Comparison of ENCODE assay signal across 8 cellular contexts in the genomic region with DNA sequence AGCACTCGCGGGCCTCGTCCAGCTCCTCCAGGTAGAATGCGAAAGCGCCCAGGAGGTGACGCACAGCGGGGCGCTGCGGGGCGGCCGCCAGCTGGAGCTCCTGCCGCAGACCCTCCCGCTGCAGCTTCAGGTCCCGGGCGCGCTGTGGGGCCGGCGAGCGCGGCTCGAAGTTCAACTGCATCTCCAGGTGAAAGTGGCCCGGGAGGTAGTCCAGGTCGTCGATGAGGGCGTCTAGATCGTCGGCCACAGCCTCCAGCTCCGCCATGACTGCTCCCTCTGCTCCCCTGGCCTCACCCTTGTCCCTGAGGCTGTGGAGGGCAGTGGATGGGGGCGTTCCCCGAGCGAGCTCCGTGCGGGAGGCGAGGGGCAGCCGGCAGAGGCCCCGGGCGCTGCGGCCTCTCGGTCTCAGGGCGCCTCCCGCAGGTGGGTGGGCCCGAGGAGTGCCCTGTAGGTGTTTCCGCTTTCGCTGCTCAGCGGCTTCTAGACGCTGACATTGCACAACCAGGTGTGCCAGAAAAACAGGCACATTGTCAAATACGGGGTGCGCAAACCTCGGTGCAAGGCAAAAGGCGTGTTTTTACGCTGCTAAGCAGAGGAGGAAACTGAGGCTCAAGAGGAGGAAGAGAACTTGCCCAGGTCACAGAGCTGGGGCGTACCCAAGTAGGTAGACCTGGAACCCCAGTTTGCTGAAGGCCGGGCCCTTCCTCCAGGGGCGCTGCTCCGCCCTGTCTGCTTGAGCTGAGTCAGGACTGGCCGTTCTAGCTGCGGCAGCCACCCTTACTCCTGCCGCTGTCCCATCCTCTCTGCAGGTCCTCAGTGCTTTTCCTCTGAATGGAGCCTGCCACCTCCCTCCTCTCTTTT. TPM values are rescaled to one million over a fixed set of nuclear protein-coding genes. Genes with fewer than 3 reads are reported as not detected.
A peak's percentile ranks its signal among the peaks of the same experiment; 100 is the strongest.
DNase-seq lines count a peak whose midpoint lies in the region; ATAC-seq and TF ChIP-seq lines count a peak whose summit lies in the region.

A gene (minus strand): TSS at position 425 of the 861 bp plus-strand sequence. CDS start 160 bp downstream, at position 265.

- DNase-seq in BJ (ENCODE audit: low read depth) (no peak), caudate nucleus (lab: John Stamatoyannopoulos, UW) (peak in 15 of 61 donors; percentile 11 to 66 (median 38)), lung (ENCODE audit: low spot score) (peak; percentile 72), D341Med (ENCODE audit: low spot score) (no peak)
- DNase-seq in stimulated activated CD8-positive, alpha-beta memory T cell treated with anti-CD3 and anti-CD28 coated beads, Interleukin-2, amount 100 ng/mL, for 48 hours (ENCODE audit: low read depth in 2 of 2) = peak; percentile 56 to 58

- H3K36me3 ChIP-seq in BJ (ENCODE audit: control insufficient read depth, insufficient read depth, low read length) = no peaks in the 10 kb centered on the region
- H3K36me3 ChIP-seq in lung (ENCODE audit: control insufficient read depth in 2 of 2, insufficient read depth in 2 of 2, low read length in 2 of 2) = no peaks in the 10 kb centered on the region

- WGBS in lung, 2 donors = 4 to 5% methylated on average over 56 to 58 of the region's 58 CpGs

- ATAC-seq in GM19452 (IDR thresholded peaks at IDR 0.05; ENCODE audit: unreplicated experiment) (peak; percentile 68), HG03558 (IDR thresholded peaks at IDR 0.05; ENCODE audit: extremely low read depth, unreplicated experiment) (peak; percentile 41), lung (ENCODE audit: insufficient read depth, low FRiP score) (peak; percentile 80)

- H3K27ac ChIP-seq in VCaP = peak within 1 kb of the TSS; percentile 31; the same call in 1 of the 2 replicates
- peak within 1 kb of the TSS; percentile 50 for H3K27ac ChIP-seq in caudate nucleus (ENCODE audit: low read depth, low read length)
- H3K27ac ChIP-seq in lung (ENCODE audit: low read depth in 1 of 2, low read length in 1 of 2) = peak within 1 kb of the TSS in 1 of 2 donors; percentile 62

- peaks cover 0 to 6% of the 10 kb centered on the region in 2 donors for H3K4me1 ChIP-seq in lung (ENCODE audit: control insufficient read depth in 2 of 2, insufficient read depth in 2 of 2, low read length in 2 of 2)

- H3K4me3 ChIP-seq in BJ (ENCODE audit: low read depth, low read length) (no peak within 1 kb of the TSS), lung (peak within 1 kb of the TSS; percentile 30)

- no peaks in the 10 kb centered on the region for H3K9me3 ChIP-seq in lung (ENCODE audit: control insufficient read depth in 2 of 2, insufficient read depth in 1 of 2, low read length in 1 of 2)

- CTCF ChIA-PET in BJ (lab: Yijun Ruan, JAX) = interaction anchor here (0.5 to 2.5 kb wide), 8 partner anchors 8 to 144 kb away, joined by 3 to 12 read pairs (median 3); no protein-coding TSS in a partner anchor

- peaks cover 31% of the 10 kb centered on the region for H3K27me3 ChIP-seq in BJ (ENCODE audit: control insufficient read depth, insufficient read depth, low read length)
- peaks cover 3% of the 10 kb centered on the region for H3K27me3 ChIP-seq in lung (ENCODE audit: control insufficient read depth, insufficient read depth)

- TF ChIP-seq CTCF in BJ (IDR thresholded peaks at IDR 0.05; ENCODE audit: insufficient read depth, low read depth, low read length) = peak; percentile 48
- peak; percentile 64 for TF ChIP-seq CTCF in VCaP (conservative IDR thresholded peaks at IDR 0.05)
- TF ChIP-seq CTCF in lung (IDR thresholded peaks at IDR 0.05; ENCODE audit: control extremely low read depth, extremely low read depth) = peak; percentile 18

- POLR2A ChIA-PET in BJ (lab: Charles Lee) = no interaction called here

RNA-seq across cellular contexts. Expression of the gene that starts here (rescaled TPM):
- not detected in 2 replicates for polyA plus RNA-seq in BJ (2011; rRNA removed)
- polyA minus RNA-seq in BJ (2011; rRNA and poly(A)+ RNA removed) = not detected in 2 replicates
- 1 to 10 TPM; 3.4 to 6.6 TPM for total RNA-seq in lung
- 1 to 10 TPM; 2.9 to 3.7 TPM for polyA plus RNA-seq in lung

Comparison
In these comparisons a context has a peak if more than half of its experiments do, and no peak if none do; other contexts are left out.
1. DNase-seq: peak in lung (single experiment) and stimulated activated CD8-positive, alpha-beta memory T cell treated with anti-CD3 and anti-CD28 coated beads, Interleukin-2, amount 100 ng/mL, for 48 hours (2 of 2); none in BJ (single experiment) and D341Med (single experiment).
2. Peak in every context shown above with its lines, with median percentiles within 50 percentile points of each other: CTCF ChIP-seq and ATAC-seq.